ENCODE assay signal across 24 cellular contexts in genomic region chr3:12686096-12686495, GRCh38. TPM values are rescaled to one million over a fixed set of nuclear protein-coding genes. Genes with fewer than 3 reads are reported as not detected.
DNase-seq lines count a peak whose midpoint lies in the region; ATAC-seq, FAIRE-seq and TF ChIP-seq lines count a peak whose summit lies in the region.
"Had no signal": no experiment of that assay in that cellular context is flagged by ENCODE, and none has a peak within 500 bp of the region (broad histone marks: within the 10 kb centered on the region; RNA-seq: fewer than 3 reads in every experiment).

No MANE protein-coding gene starts in this region.

- H3K4me2 ChIP-seq in HepG2 (ENCODE audit: low read depth, low read length), result no peak overlapping the region
- H3K4me2 ChIP-seq: A549, BLaER1 had no signal

- no peak for TF ChIP-seq POLR2A in HepG2 (IDR thresholded peaks at IDR 0.05; ENCODE audit: insufficient read depth in 1 of 2, low read depth in 2 of 2, low read length in 2 of 2)
- no peak for TF ChIP-seq POLR2A in right lobe of liver (IDR thresholded peaks at IDR 0.05)

- TF ChIP-seq RAD21 in HepG2 (CRISPR knock-in tag; IDR thresholded peaks at IDR 0.05), result no peak

- no peak overlapping the region for H3K9ac ChIP-seq in HepG2 (ENCODE audit: insufficient read depth, low read depth, low read length)
- H3K9ac ChIP-seq: BLaER1 had no signal

- CTCF ChIA-PET in HepG2 (lab: Yijun Ruan, JAX; ENCODE audit: low intra/inter-chr PET ratio, low total read pairs), result no interaction called here

- FAIRE-seq in HepG2 (lab: Jason Lieb, UNC), result no peak
- FAIRE-seq: A549, GM12878, GM12892, GM18507 had no signal

- H3K4me1 ChIP-seq in HepG2 (ENCODE audit: insufficient read depth, low read length) (peaks cover 44% of the 10 kb centered on the region), right lobe of liver (no peaks in the 10 kb centered on the region)
- H3K4me1 ChIP-seq: BE2C had no signal

- WGBS in HepG2 (ENCODE audit: low lambda C conversion rate), result 65% methylated on average over 3 of the region's 3 CpGs
- WGBS in right lobe of liver (ENCODE audit: insufficient coverage, low coverage, low lambda C conversion rate, missing lambda C conversion rate), result 86% methylated on average over 3 of the region's 3 CpGs

- no peaks in the 10 kb centered on the region for H3K36me3 ChIP-seq in HepG2 (replicated peaks in 1 of 2; ENCODE audit: control insufficient read depth in 1 of 2, insufficient read depth in 2 of 2, low read length in 2 of 2)
- no peaks in the 10 kb centered on the region for H3K36me3 ChIP-seq in right lobe of liver
- H3K36me3 ChIP-seq: BE2C, BLaER1 had no signal

- BruUV-seq in HepG2 (replicated peaks; lab: Mats Ljungman, UMichigan), result no TSS peak

- TF ChIP-seq CTCF in HepG2 (CRISPR knock-in tag; IDR thresholded peaks at IDR 0.05) (no peak), right lobe of liver (IDR thresholded peaks at IDR 0.05) (no peak)

- intact Hi-C loops in HepG2 (cut with micrococcal nuclease; ENCODE audit: unreplicated experiment), result no loop called here
- intact Hi-C loops in right lobe of liver (cut with DNase I), result no loop called here

- no peak overlapping the region for H2AFZ ChIP-seq in HepG2 (ENCODE audit: low read length)

- no peaks in the 10 kb centered on the region for H4K20me1 ChIP-seq in HepG2 (ENCODE audit: insufficient read depth, low read length)
- H4K20me1 ChIP-seq: BLaER1 had no signal

- H3K4me3 ChIP-seq in HepG2 (replicated peaks in 1 of 3; ENCODE audit: insufficient read depth in 1 of 3, low read depth in 2 of 3, low read length in 3 of 3) (no peak overlapping the region), right lobe of liver (no peak overlapping the region)
- H3K4me3 ChIP-seq: A549, BLaER1, GM12878 had no signal

- H3K27me3 ChIP-seq in HepG2 (ENCODE audit: control insufficient read depth in 1 of 2, insufficient read depth in 2 of 2, low read length in 2 of 2) (no peaks in the 10 kb centered on the region; a peak in 1 of 5 replicates), right lobe of liver (no peaks in the 10 kb centered on the region)
- H3K27me3 ChIP-seq: BE2C, BLaER1 had no signal

- POLR2A ChIA-PET in HepG2 (lab: Yijun Ruan, JAX), result no interaction called here

- ATAC-seq in HepG2 (no peak), right lobe of liver (no peak)
- ATAC-seq: A549, GM12878 had no signal

- TF ChIP-seq EP300 in HepG2 (IDR thresholded peaks at IDR 0.05; ENCODE audit: low read depth in 2 of 2, low read length in 2 of 2) (no peak), HepG2 (CRISPR knock-in tag; IDR thresholded peaks at IDR 0.05; ENCODE audit: borderline replicate concordance) (no peak)

- DNase-seq in HepG2 (ENCODE audit: low spot score), result no peak
- DNase-seq in right lobe of liver, result no peak
- DNase-seq in dermis microvascular lymphatic vessel endothelial cell (ENCODE audit: low read depth in 2 of 2), result peak; percentile 46 to 54
- DNase-seq in amniotic stem cell (lab: John Stamatoyannopoulos, UW), result no peak
- DNase-seq in AG08395 (ENCODE audit: low spot score), result no peak
- DNase-seq: BE2C; C1 segment of cervical spinal cord; CD4-positive, alpha-beta memory T cell; CD4-positive, CD25-positive, alpha-beta regulatory T cell; CD8-positive, alpha-beta memory T cell; COR-L47; DMS 273 treated with DMSO at 0.1 percent for 48 hours; DMS153; DMS53; DMS79; DND-41; EL; GDM1 had no signal

- in situ Hi-C loops in HepG2 (cut with HindIII; ENCODE audit: extremely low pct_ligation_motif_present, low pct_unique_long_range_greater_than_20kb), result no loop called here

- no peaks in the 10 kb centered on the region for H3K79me2 ChIP-seq in HepG2 (ENCODE audit: insufficient read depth, low read length)

- H3K27ac ChIP-seq in HepG2 (ENCODE audit: extremely low read length, insufficient read depth, low read length), result no peak overlapping the region
- H3K27ac ChIP-seq in right lobe of liver, result no peak overlapping the region
- H3K27ac ChIP-seq: 22Rv1, A549, BLaER1 had no signal

- H3K9me3 ChIP-seq in HepG2 (ENCODE audit: low read length), result no peaks in the 10 kb centered on the region
- no peaks in the 10 kb centered on the region for H3K9me3 ChIP-seq in right lobe of liver
- H3K9me3 ChIP-seq: A549, BE2C, BLaER1 had no signal

TF ChIP-seq in HepG2, 621 proteins besides CTCF, POLR2A, EP300 and RAD21:
- TF ChIP-seq ZNF629 (CRISPR knock-in tag; conservative IDR thresholded peaks at IDR 0.05), result 0 out of 2 replicates have a peak, but pooled peaks have one; percentile 22
- no peak for TF ChIP-seq SALL1 (CRISPR knock-in tag; IDR thresholded peaks at IDR 0.05)

RNA-seq across cellular contexts. Expression of gene RAF1, which starts 22.2 kb away (rescaled TPM):
- 59.0 and 72.2 TPM in 2 replicates for total RNA-seq in HepG2 (2016; rRNA removed; fragmentation: Illumina TruSeq; extraction: Trizol)
- total RNA-seq in HepG2 (2016; cell fraction: cytosol; rRNA removed; fragmentation: Illumina TruSeq; extraction: Trizol; ENCODE audit: low read depth), result 14.3 and 16.7 TPM in 2 replicates
- total RNA-seq in HepG2 (2016; cell fraction: insoluble cytoplasmic fraction; rRNA removed; fragmentation: Illumina TruSeq; extraction: Trizol), result 57.7 and 70.4 TPM in 2 replicates
- total RNA-seq in HepG2 (2016; cell fraction: membrane; rRNA removed; fragmentation: Illumina TruSeq; extraction: Trizol), result 53.2 and 54.8 TPM in 2 replicates
- total RNA-seq in HepG2 (2016; cell fraction: nucleus; rRNA removed; fragmentation: Illumina TruSeq; extraction: Trizol), result 80.2 and 92.0 TPM in 2 replicates
- 91.4 and 99.3 TPM in 2 replicates for polyA plus RNA-seq in HepG2 (2011; rRNA removed)
- 54.5 and 60.0 TPM in 2 replicates for polyA plus RNA-seq in HepG2 (2011; cell fraction: cytosol; rRNA removed)
- 118 and 126 TPM in 2 replicates for polyA plus RNA-seq in HepG2 (2011; cell fraction: nucleus; rRNA removed)
- polyA plus RNA-seq in HepG2 (2012), result 46.1 and 53.2 TPM in 2 replicates
- polyA plus RNA-seq in HepG2 (2016; cell fraction: cytosol; fragmentation: Illumina TruSeq; extraction: Trizol; ENCODE audit: low read depth), result 9.5 and 10.3 TPM in 2 replicates
- 48.0 and 52.7 TPM in 2 replicates for polyA plus RNA-seq in HepG2 (2016; cell fraction: insoluble cytoplasmic fraction; fragmentation: Illumina TruSeq; extraction: Trizol; ENCODE audit: low read depth)
- polyA plus RNA-seq in HepG2 (2016; cell fraction: membrane; fragmentation: Illumina TruSeq; extraction: Trizol; ENCODE audit: low read depth), result 32.4 and 34.3 TPM in 2 replicates
- polyA plus RNA-seq in HepG2 (2016; cell fraction: nucleus; fragmentation: Illumina TruSeq; extraction: Trizol; ENCODE audit: insufficient read depth, low read depth), result 154 and 158 TPM in 2 replicates
- 194 and 317 TPM in 2 replicates for polyA minus RNA-seq in HepG2 (2011; rRNA and poly(A)+ RNA removed; ENCODE audit: low replicate concordance)
- 49.2 and 50.8 TPM in 2 replicates for polyA minus RNA-seq in HepG2 (2011; cell fraction: cytosol; rRNA and poly(A)+ RNA removed)
- polyA minus RNA-seq in HepG2 (2011; cell fraction: nucleus; rRNA and poly(A)+ RNA removed), result 132 and 164 TPM in 2 replicates
- total RNA-seq in right lobe of liver, result 10 to 100 TPM; 55.7 to 72.8 (median 60.4) TPM
- 70.9 and 84.0 TPM in 2 replicates for total RNA-seq in dermis microvascular lymphatic vessel endothelial cell

Comparison
In these comparisons a context has a peak if more than half of its experiments do, and no peak if none do; other contexts are left out.
1. DNase-seq: peak in dermis microvascular lymphatic vessel endothelial cell (2 of 2); none in HepG2 (single experiment), right lobe of liver (0 of 3), amniotic stem cell (single experiment) and AG08395 (single experiment).